Comparison of ENCODE assay signal across 17 cellular contexts in the genomic region with DNA sequence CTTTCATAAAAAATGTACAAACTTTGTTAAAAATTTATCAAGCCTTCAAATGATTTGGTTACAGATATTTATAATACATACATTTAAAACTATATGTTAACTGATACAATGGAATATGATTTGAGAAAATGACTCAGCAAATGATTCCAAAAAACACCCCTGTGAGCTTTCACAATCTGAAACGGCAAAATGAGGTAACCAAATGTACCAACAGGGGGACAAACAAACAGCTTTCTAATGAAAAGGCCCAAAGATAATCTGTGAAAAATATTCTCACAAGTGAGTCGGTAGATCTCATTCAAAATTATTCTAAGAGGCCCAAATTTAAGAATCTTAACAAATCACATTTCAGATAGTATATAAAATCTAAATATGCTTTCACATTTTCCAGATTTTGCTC.
DNase-seq lines count a peak whose midpoint lies in the region; ATAC-seq and TF ChIP-seq lines count a peak whose summit lies in the region.
"Had no signal": no experiment of that assay in that cellular context is flagged by ENCODE, and none has a peak within 500 bp of the region (broad histone marks: within the 10 kb centered on the region; RNA-seq: fewer than 3 reads in every experiment).

No MANE protein-coding gene starts in this region.

- no peaks in the 10 kb centered on the region for H4K20me1 ChIP-seq in KMS-11 (ENCODE audit: insufficient read depth)

- TF ChIP-seq CTCF in KMS-11 (conservative IDR thresholded peaks at IDR 0.05; ENCODE audit: low read depth, low read length): peak; percentile 46; the same call in 1 of the 2 replicates
- no peak for TF ChIP-seq CTCF in choroid plexus epithelial cell (conservative IDR thresholded peaks at IDR 0.05; ENCODE audit: low read depth, low read length)

- no peaks in the 10 kb centered on the region for H3K79me2 ChIP-seq in KMS-11 (ENCODE audit: insufficient read depth, low read depth)

- H3K36me3 ChIP-seq in KMS-11 (ENCODE audit: insufficient read depth): 0 out of 2 replicates have a peak, but pooled peaks cover 2% of the 10 kb centered on the region

- H3K4me2 ChIP-seq in KMS-11: peak overlapping the region; percentile 88
- H3K4me2 ChIP-seq: GM23338 had no signal

- peaks cover 72% of the 10 kb centered on the region for H3K4me1 ChIP-seq in KMS-11 (ENCODE audit: low read depth, poor library complexity, severe bottlenecking)

- ATAC-seq in left lobe of liver: peak; percentile 37
- ATAC-seq in HG03520 (IDR thresholded peaks at IDR 0.05; ENCODE audit: unreplicated experiment): no peak
- ATAC-seq: GM23338, HepG2 had no signal

- no peak overlapping the region for H3K4me3 ChIP-seq in KMS-11 (IDR thresholded peaks at IDR 0.05; ENCODE audit: insufficient read depth, low read depth, low read length)
- no peak overlapping the region for H3K4me3 ChIP-seq in choroid plexus epithelial cell (ENCODE audit: low read depth, low read length)
- H3K4me3 ChIP-seq: GM23338 had no signal

- in situ Hi-C loops in KBM-7 (cut with MboI; ENCODE audit: low pct_unique_long_range_greater_than_20kb, low sequenced_read_pairs): no loop called here

- peak overlapping the region; percentile 8; the same call in 1 of the 2 replicates for H2AFZ ChIP-seq in KMS-11 (ENCODE audit: low read depth)
- H2AFZ ChIP-seq: GM23338 had no signal

- peak overlapping the region; percentile 99 for H3K27ac ChIP-seq in KMS-11

- no peaks in the 10 kb centered on the region for H3K27me3 ChIP-seq in KMS-11 (ENCODE audit: insufficient read depth, low read depth)

- DNase-seq in ELR (ENCODE audit: low read depth): peak; percentile 15
- DNase-seq in choroid plexus epithelial cell (ENCODE audit: low read depth): peak; percentile 31
- no peak for DNase-seq in left lobe of liver (ENCODE audit: low spot score)
- no peak for DNase-seq in dermis blood vessel endothelial cell
- no peak for DNase-seq in KBM-7
- DNase-seq: CD8-positive, alpha-beta memory T cell; DND-41; GF-D8; Kasumi-1; NCI-H1436; NCI-H2029 treated with DMSO at 0.1 percent for 48 hours; NCI-H510A; SHP77 treated with DMSO at 0.1 percent for 48 hours had no signal

- H3K9ac ChIP-seq in KMS-11: peak overlapping the region; percentile 85

Comparison
In these comparisons a context has a peak if more than half of its experiments do, and no peak if none do; other contexts are left out.
1. DNase-seq: peak in ELR (single experiment) and choroid plexus epithelial cell (single experiment); none in left lobe of liver (single experiment), dermis blood vessel endothelial cell (single experiment) and KBM-7 (single experiment).